8 cellular contexts compared by ENCODE assay signal in genomic region chr17:21376835-21377690, GRCh38. TPM values are rescaled to one million over a fixed set of nuclear protein-coding genes. Genes with fewer than 3 reads are reported as not detected.
DNase-seq lines count a peak whose midpoint lies in the region; ATAC-seq and TF ChIP-seq lines count a peak whose summit lies in the region.

No MANE protein-coding gene starts in this region.

- peak overlapping the region; percentile 50 for H3K4me3 Mint-ChIP-seq in activated T-cell treated with anti-CD3 and anti-CD28 coated beads, Interleukin-2, amount 50 U/mL, for 24 hours
- peak overlapping the region; percentile 7 for H3K4me3 Mint-ChIP-seq in central memory CD8-positive, alpha-beta T cell

- H3K27me3 ChIP-seq in right lobe of liver (peaks cover 0 to 10% of the 10 kb centered on the region in 2 donors), transverse colon (peaks cover 37% of the 10 kb centered on the region)

- TF ChIP-seq EP300 in transverse colon (IDR thresholded peaks at IDR 0.05; ENCODE audit: low read depth): no peak

- H3K4me1 ChIP-seq in right lobe of liver: peaks cover 0 to 11% (median 0%) of the 10 kb centered on the region in 4 donors
- H3K4me1 ChIP-seq in transverse colon: peaks cover 12 to 41% (median 34%) of the 10 kb centered on the region in 4 donors

- H3K27me3 Mint-ChIP-seq in activated T-cell treated with anti-CD3 and anti-CD28 coated beads, Interleukin-2, amount 50 U/mL, for 24 hours: peaks cover 50% of the 10 kb centered on the region
- H3K27me3 Mint-ChIP-seq in central memory CD8-positive, alpha-beta T cell: peaks cover 41% of the 10 kb centered on the region

- no peak for TF ChIP-seq POLR2A in right lobe of liver (IDR thresholded peaks at IDR 0.05)
- no peak for TF ChIP-seq POLR2A in transverse colon (IDR thresholded peaks at IDR 0.05)

- in situ Hi-C loops in transverse colon (cut with MboI; ENCODE audit: low pct_ligation_motif_present in 1 of 4, low pct_unique_long_range_greater_than_20kb in 1 of 4, low sequenced_read_pairs in 3 of 4): no loop called here

- TF ChIP-seq CTCF in right lobe of liver (IDR thresholded peaks at IDR 0.05) (no peak), transverse colon (IDR thresholded peaks at IDR 0.05) (no peak)

- no peak overlapping the region for H3K27ac ChIP-seq in right lobe of liver
- peak overlapping the region; percentile 4 to 66 (median 35) for H3K27ac ChIP-seq in transverse colon

- H3K36me3 Mint-ChIP-seq in activated T-cell treated with anti-CD3 and anti-CD28 coated beads, Interleukin-2, amount 50 U/mL, for 24 hours (ENCODE audit: low read depth): no peaks in the 10 kb centered on the region
- H3K36me3 Mint-ChIP-seq in central memory CD8-positive, alpha-beta T cell (ENCODE audit: insufficient read depth): peaks cover 2% of the 10 kb centered on the region

- 1% methylated on average over 10 of the region's 69 CpGs for WGBS in right lobe of liver (ENCODE audit: insufficient coverage, low coverage, low lambda C conversion rate, missing lambda C conversion rate)
- WGBS in transverse colon (ENCODE audit: low coverage in 1 of 2), 2 donors: 7% methylated on average over 48 of the region's 69 CpGs; no CpG with 5 or more reads in 1 of the 2 donors

- H3K27ac Mint-ChIP-seq in activated T-cell treated with anti-CD3 and anti-CD28 coated beads, Interleukin-2, amount 50 U/mL, for 24 hours: no peak overlapping the region
- no peak overlapping the region for H3K27ac Mint-ChIP-seq in central memory CD8-positive, alpha-beta T cell (ENCODE audit: low read depth)

- peaks cover 12% of the 10 kb centered on the region for H3K4me1 Mint-ChIP-seq in activated T-cell treated with anti-CD3 and anti-CD28 coated beads, Interleukin-2, amount 50 U/mL, for 24 hours (ENCODE audit: low read depth)
- H3K4me1 Mint-ChIP-seq in central memory CD8-positive, alpha-beta T cell: peaks cover 8% of the 10 kb centered on the region

- no peak for DNase-seq in activated T-cell treated with anti-CD3 and anti-CD28 coated beads, Interleukin-2, amount 50 U/mL, for 24 hours
- no peak for DNase-seq in activated T-cell treated with anti-CD3 and anti-CD28 coated beads, Interleukin-2, amount 50 U/mL, for 48 hours
- DNase-seq in central memory CD8-positive, alpha-beta T cell (ENCODE audit: low spot score in 2 of 2): no peak
- no peak for DNase-seq in right lobe of liver
- DNase-seq in transverse colon: no peak
- no peak for DNase-seq in islet precursor cell
- DNase-seq in NCI-H2107 treated with DMSO at 0.1 percent for 48 hours (lab: John Stamatoyannopoulos, UW; ENCODE audit: unreplicated experiment): no peak

- H3K9me3 ChIP-seq in right lobe of liver (no peaks in the 10 kb centered on the region), transverse colon (no peaks in the 10 kb centered on the region)

- peak overlapping the region; percentile 14 to 29 (median 14) for H3K4me3 ChIP-seq in right lobe of liver
- H3K4me3 ChIP-seq in transverse colon: peak overlapping the region; percentile 24 to 55 (median 40)

- no peaks in the 10 kb centered on the region for H3K36me3 ChIP-seq in right lobe of liver
- no peaks in the 10 kb centered on the region for H3K36me3 ChIP-seq in transverse colon

- H3K9me3 Mint-ChIP-seq in activated T-cell treated with anti-CD3 and anti-CD28 coated beads, Interleukin-2, amount 50 U/mL, for 24 hours: no peaks in the 10 kb centered on the region
- no peaks in the 10 kb centered on the region for H3K9me3 Mint-ChIP-seq in central memory CD8-positive, alpha-beta T cell

- no peak for ATAC-seq in central memory CD8-positive, alpha-beta T cell (replicated peaks; ENCODE audit: extremely low read depth, poor library complexity, severe bottlenecking)
- ATAC-seq in right lobe of liver (peak in 3 of 4 donors; percentile 25 to 57 (median 42)), HG02759 (IDR thresholded peaks at IDR 0.05; ENCODE audit: unreplicated experiment) (no peak)

- intact Hi-C loops in right lobe of liver (cut with DNase I) (no loop called here), transverse colon (cut with DNase I; ENCODE audit: low total_unique reads) (no loop called here)

RNA-seq across cellular contexts. Expression of gene KCNJ12, which starts 0.9 kb away (rescaled TPM):
- 1 to 10 TPM in 1 of 6 experiments, under 1 TPM in 5; 0.07 to 2.2 (median 0.23) TPM for total RNA-seq in right lobe of liver
- total RNA-seq in transverse colon: 1 to 10 TPM; 1.1 to 2.5 (median 2.3) TPM

Comparison
In these comparisons a context has a peak if more than half of its experiments do, and no peak if none do; other contexts are left out.
1. ATAC-seq: peak in right lobe of liver (3 of 4); none in central memory CD8-positive, alpha-beta T cell (single experiment) and HG02759 (single experiment).
2. H3K27ac ChIP-seq: peak in transverse colon (4 of 4); none in right lobe of liver (0 of 3).